ENCODE assay signal across 9 cellular contexts in genomic region chr1:225999912-226000337, GRCh38. TPM values are rescaled to one million over a fixed set of nuclear protein-coding genes. Genes with fewer than 3 reads are reported as not detected.
A peak's percentile ranks its signal among the peaks of the same experiment; 100 is the strongest.
DNase-seq lines count a peak whose midpoint lies in the region; ATAC-seq, FAIRE-seq and TF ChIP-seq lines count a peak whose summit lies in the region.
"Had no signal": no experiment of that assay in that cellular context is flagged by ENCODE, and none has a peak within 500 bp of the region (broad histone marks: within the 10 kb centered on the region; RNA-seq: fewer than 3 reads in every experiment).

No MANE protein-coding gene starts in this region.

- peak; percentile 30 for ATAC-seq in GM21367 (IDR thresholded peaks at IDR 0.05; ENCODE audit: unreplicated experiment)
- peak; percentile 52 for ATAC-seq in HG03571 (IDR thresholded peaks at IDR 0.05; ENCODE audit: unreplicated experiment)
- ATAC-seq in heart right ventricle = peak in 4 of 8 donors; percentile 2 to 10 (median 4)

- H3K36me3 Mint-ChIP-seq in activated CD4-positive, alpha-beta memory T cell treated with anti-CD3 and anti-CD28 coated beads for 36 hours = peaks cover 20% of the 10 kb centered on the region

- no peaks in the 10 kb centered on the region for H3K9me3 Mint-ChIP-seq in activated CD4-positive, alpha-beta memory T cell treated with anti-CD3 and anti-CD28 coated beads for 36 hours

- no peaks in the 10 kb centered on the region for H3K27me3 ChIP-seq in heart right ventricle
- H3K27me3 ChIP-seq in small intestine (ENCODE audit: control insufficient read depth in 2 of 2, insufficient read depth in 2 of 2, low read length in 2 of 2) = no peaks in the 10 kb centered on the region

- H3K27ac ChIP-seq in heart right ventricle = peak overlapping the region; percentile 91 to 100 (median 96)
- peak overlapping the region; percentile 79 to 100 for H3K27ac ChIP-seq in small intestine (ENCODE audit: low read depth in 1 of 2, low read length in 1 of 2)

- peak overlapping the region; percentile 64 for H3K4me3 ChIP-seq in GM08714 (ENCODE audit: low read length)
- H3K4me3 ChIP-seq in heart right ventricle = peak overlapping the region; percentile 8 to 94 (median 72)
- H3K4me3 ChIP-seq in small intestine (ENCODE audit: low read depth in 1 of 2, low read length in 2 of 2) = peak overlapping the region; percentile 26 to 41

- H3K27me3 Mint-ChIP-seq in activated CD4-positive, alpha-beta memory T cell treated with anti-CD3 and anti-CD28 coated beads for 36 hours = no peaks in the 10 kb centered on the region

- 24 to 27% methylated on average over 10 of the region's 10 CpGs for WGBS in heart right ventricle, 2 donors
- 35 to 53% (median 39%) methylated on average over 10 of the region's 10 CpGs for WGBS in small intestine, 3 donors

- H3K9me3 ChIP-seq in heart right ventricle = no peaks in the 10 kb centered on the region
- H3K9me3 ChIP-seq in small intestine (ENCODE audit: control insufficient read depth, low read depth) = no peaks in the 10 kb centered on the region

- peaks cover 0 to 24% (median 2%) of the 10 kb centered on the region in 9 donors for H3K36me3 ChIP-seq in heart right ventricle
- no peaks in the 10 kb centered on the region for H3K36me3 ChIP-seq in small intestine (ENCODE audit: control insufficient read depth in 2 of 2, insufficient read depth in 2 of 2, low read length in 2 of 2)

- H3K4me3 Mint-ChIP-seq in activated CD4-positive, alpha-beta memory T cell treated with anti-CD3 and anti-CD28 coated beads for 36 hours = peak overlapping the region; percentile 100

- intact Hi-C loops in activated CD4-positive, alpha-beta memory T cell treated with anti-CD3 and anti-CD28 coated beads for 36 hours (cut with micrococcal nuclease) = loop anchor here (1.0 to 10.0 kb wide), 7 partner anchors 62 to 1565 kb away; partner anchors contain the start of genes ACBD3, H3-3A, PYCR2 and WDR26
- intact Hi-C loops in heart right ventricle (cut with DNase I) = loop anchor here in 8 of 10 donors (1.0 to 5.0 kb wide), 11 partner anchors 61 to 197 kb away; partner anchors contain the start of gene H3-3A (in 4 of the 8)

- POLR2A ChIA-PET in activated CD4-positive, alpha-beta memory T cell treated with anti-CD3 and anti-CD28 coated beads for 36 hours (lab: Charles Lee) = interaction anchor here (0.6 to 2.2 kb wide), 17 partner anchors 8 to 555 kb away, joined by 3 to 45 read pairs (median 4); partner anchors contain the start of genes H3-3A, PARP1, PYCR2 and SRP9

- CTCF ChIA-PET in activated CD4-positive, alpha-beta memory T cell treated with anti-CD3 and anti-CD28 coated beads for 36 hours (lab: Charles Lee) = interaction anchor here (0.7 to 1.9 kb wide), 10 partner anchors 10 to 408 kb away, joined by 3 to 12 read pairs (median 4); partner anchors contain the start of genes H3-3A, PARP1 and SRP9

- no peak for FAIRE-seq in small intestine (lab: Jason Lieb, UNC)
- FAIRE-seq: colon had no signal

- DNase-seq in activated CD4-positive, alpha-beta memory T cell treated with anti-CD3 and anti-CD28 coated beads for 36 hours = no peak
- DNase-seq in heart right ventricle = no peak
- peak; percentile 32 for DNase-seq in small intestine
- DNase-seq in midbrain (lab: John Stamatoyannopoulos, UW) = no peak
- no peak for DNase-seq in COR-L47 (lab: John Stamatoyannopoulos, UW)

- no peak for TF ChIP-seq CTCF in heart right ventricle (IDR thresholded peaks at IDR 0.05)

- H3K27ac Mint-ChIP-seq in activated CD4-positive, alpha-beta memory T cell treated with anti-CD3 and anti-CD28 coated beads for 36 hours = peak overlapping the region; percentile 96

- peaks cover 65% of the 10 kb centered on the region for H3K4me1 Mint-ChIP-seq in activated CD4-positive, alpha-beta memory T cell treated with anti-CD3 and anti-CD28 coated beads for 36 hours (ENCODE audit: low read depth)

- H3K4me1 ChIP-seq in heart right ventricle (peaks cover 13 to 73% (median 61%) of the 10 kb centered on the region in 9 donors), small intestine (ENCODE audit: control insufficient read depth in 2 of 2, insufficient read depth in 1 of 2, low read depth in 1 of 2, low read length in 1 of 2) (peaks cover 0 to 2% of the 10 kb centered on the region in 2 donors)

RNA-seq across cellular contexts. Expression of gene SDE2, which starts 0.8 kb away (rescaled TPM):
- total RNA-seq in activated CD4-positive, alpha-beta memory T cell treated with anti-CD3 and anti-CD28 coated beads for 36 hours = 10 to 100 TPM; 18.0 to 18.2 TPM
- total RNA-seq in heart right ventricle = 10 to 100 TPM; 10.3 to 20.3 (median 13.9) TPM
- polyA plus RNA-seq in heart right ventricle (1 to 10 TPM; 3.1 to 4.7 TPM), small intestine (10 to 100 TPM in 1 of 3 donors, 1 to 10 TPM in 2; 7.8 to 10.9 (median 8.5) TPM)

RNA-seq across cellular contexts. Expression of gene LEFTY2, which starts 58.9 kb away (rescaled TPM):
- not detected for total RNA-seq in activated CD4-positive, alpha-beta memory T cell treated with anti-CD3 and anti-CD28 coated beads for 36 hours
- 1 to 10 TPM in 2 of 10 donors, under 1 TPM in 8; 0.23 to 1.4 (median 0.65) TPM for total RNA-seq in heart right ventricle
- under 1 TPM; 0.29 to 0.35 TPM for polyA plus RNA-seq in heart right ventricle
- polyA plus RNA-seq in small intestine = under 1 TPM in 1 of 3 donors, not detected in 2; 0.01 TPM
